ENCODE assay signal across 12 cellular contexts in genomic region chr9:98374385-98375051, GRCh38.
DNase-seq lines count a peak whose midpoint lies in the region; ATAC-seq and TF ChIP-seq lines count a peak whose summit lies in the region.
"Had no signal": no experiment of that assay in that cellular context is flagged by ENCODE, and none has a peak within 500 bp of the region (broad histone marks: within the 10 kb centered on the region; RNA-seq: fewer than 3 reads in every experiment).

No MANE protein-coding gene starts in this region.

- no peaks in the 10 kb centered on the region for H3K27me3 ChIP-seq in uterus
- H3K27me3 ChIP-seq: gastrocnemius medialis had no signal

- H3K36me3 Mint-ChIP-seq in progenitor cell of endocrine pancreas (ENCODE audit: insufficient read depth), result no peaks in the 10 kb centered on the region

- no peaks in the 10 kb centered on the region for H3K9me3 Mint-ChIP-seq in progenitor cell of endocrine pancreas (ENCODE audit: low read depth)

- no peaks in the 10 kb centered on the region for H3K27me3 Mint-ChIP-seq in progenitor cell of endocrine pancreas

- intact Hi-C loops in uterus (cut with DNase I; ENCODE audit: low total_unique reads), result no loop called here

- H3K4me3 ChIP-seq in epithelial cell of proximal tubule (ENCODE audit: low read depth, low read length) (peak overlapping the region; percentile 22), uterus (no peak overlapping the region)
- H3K4me3 ChIP-seq: gastrocnemius medialis, prostate gland had no signal

- no peaks in the 10 kb centered on the region for H3K4me1 ChIP-seq in uterus
- H3K4me1 ChIP-seq: gastrocnemius medialis, prostate gland had no signal

- ATAC-seq in HG02759 (IDR thresholded peaks at IDR 0.05; ENCODE audit: unreplicated experiment), result no peak
- ATAC-seq: gastrocnemius medialis had no signal

- no peak overlapping the region for H3K27ac ChIP-seq in uterus
- H3K27ac ChIP-seq: gastrocnemius medialis, prostate gland had no signal

- peaks cover 15% of the 10 kb centered on the region for H3K4me1 Mint-ChIP-seq in progenitor cell of endocrine pancreas (ENCODE audit: low read depth)

- DNase-seq in GM04503 (ENCODE audit: low read depth) (peak; percentile 86), OCI-M1 (lab: John Stamatoyannopoulos, UW) (peak; percentile 78), epithelial cell of proximal tubule (ENCODE audit: low read depth) (peak; percentile 97), progenitor cell of endocrine pancreas (ENCODE audit: low spot score, unreplicated experiment) (no peak), NCI-H446 treated with DMSO at 0.1 percent for 48 hours (lab: John Stamatoyannopoulos, UW) (no peak), ecto neural progenitor cell (ENCODE audit: low spot score) (no peak), uterus (no peak)
- DNase-seq: activated T-cell treated with anti-CD3 and anti-CD28 coated beads, Interleukin-2, amount 50 U/mL, for 48 hours; gastrocnemius medialis; stimulated activated naive CD4-positive, alpha-beta T cell treated with Interleukin-2 at 50 U/mL for 16 hours had no signal

- no peaks in the 10 kb centered on the region for H3K9me3 ChIP-seq in uterus
- H3K9me3 ChIP-seq: gastrocnemius medialis, prostate gland had no signal

- no peak for TF ChIP-seq POLR2A in uterus (IDR thresholded peaks at IDR 0.05)

- H3K36me3 ChIP-seq in uterus, result no peaks in the 10 kb centered on the region
- H3K36me3 ChIP-seq: gastrocnemius medialis, prostate gland had no signal

- peak overlapping the region; percentile 7 for H3K27ac Mint-ChIP-seq in progenitor cell of endocrine pancreas

- no peak overlapping the region for H3K4me3 Mint-ChIP-seq in progenitor cell of endocrine pancreas (ENCODE audit: low read depth)

- TF ChIP-seq CTCF in epithelial cell of proximal tubule (conservative IDR thresholded peaks at IDR 0.05; ENCODE audit: low read depth, low read length), result no peak
- TF ChIP-seq CTCF in progenitor cell of endocrine pancreas (IDR thresholded peaks at IDR 0.05; ENCODE audit: unreplicated experiment), result no peak
- no peak for TF ChIP-seq CTCF in uterus (IDR thresholded peaks at IDR 0.05)

Comparison
In these comparisons a context has a peak if more than half of its experiments do, and no peak if none do; other contexts are left out.
1. DNase-seq: peak in GM04503 (single experiment), OCI-M1 (single experiment) and epithelial cell of proximal tubule (single experiment); none in progenitor cell of endocrine pancreas (single experiment), NCI-H446 treated with DMSO at 0.1 percent for 48 hours (single experiment), ecto neural progenitor cell (single experiment) and uterus (0 of 2).